ENCODE assay signal across 2 cellular contexts in the genomic region with DNA sequence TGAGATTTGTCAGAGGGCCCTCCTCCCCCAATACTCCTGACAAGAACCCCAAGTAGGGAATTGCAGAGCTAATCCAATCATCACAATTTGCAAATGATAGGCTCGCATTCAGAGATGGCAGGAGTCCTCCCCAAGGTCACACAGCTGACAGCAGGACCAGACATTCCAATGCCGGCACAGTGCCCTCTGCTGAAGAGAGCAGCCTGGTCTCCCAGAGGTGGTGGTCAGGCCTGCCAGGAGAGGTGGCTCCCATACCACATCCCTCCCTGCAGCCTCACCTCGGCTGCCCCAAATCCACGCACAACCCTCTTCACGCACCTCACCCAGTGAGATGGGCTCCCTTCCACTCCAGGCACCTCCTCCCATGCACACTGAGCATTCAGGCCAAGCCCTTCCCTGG.
TF ChIP-seq lines count a peak whose summit lies in the region.

No MANE protein-coding gene starts in this region.

TF ChIP-seq in HepG2, 621 proteins besides CTCF, POLR2A, EP300 and RAD21 (continued from another document):
- TF ChIP-seq, protein P1, sequence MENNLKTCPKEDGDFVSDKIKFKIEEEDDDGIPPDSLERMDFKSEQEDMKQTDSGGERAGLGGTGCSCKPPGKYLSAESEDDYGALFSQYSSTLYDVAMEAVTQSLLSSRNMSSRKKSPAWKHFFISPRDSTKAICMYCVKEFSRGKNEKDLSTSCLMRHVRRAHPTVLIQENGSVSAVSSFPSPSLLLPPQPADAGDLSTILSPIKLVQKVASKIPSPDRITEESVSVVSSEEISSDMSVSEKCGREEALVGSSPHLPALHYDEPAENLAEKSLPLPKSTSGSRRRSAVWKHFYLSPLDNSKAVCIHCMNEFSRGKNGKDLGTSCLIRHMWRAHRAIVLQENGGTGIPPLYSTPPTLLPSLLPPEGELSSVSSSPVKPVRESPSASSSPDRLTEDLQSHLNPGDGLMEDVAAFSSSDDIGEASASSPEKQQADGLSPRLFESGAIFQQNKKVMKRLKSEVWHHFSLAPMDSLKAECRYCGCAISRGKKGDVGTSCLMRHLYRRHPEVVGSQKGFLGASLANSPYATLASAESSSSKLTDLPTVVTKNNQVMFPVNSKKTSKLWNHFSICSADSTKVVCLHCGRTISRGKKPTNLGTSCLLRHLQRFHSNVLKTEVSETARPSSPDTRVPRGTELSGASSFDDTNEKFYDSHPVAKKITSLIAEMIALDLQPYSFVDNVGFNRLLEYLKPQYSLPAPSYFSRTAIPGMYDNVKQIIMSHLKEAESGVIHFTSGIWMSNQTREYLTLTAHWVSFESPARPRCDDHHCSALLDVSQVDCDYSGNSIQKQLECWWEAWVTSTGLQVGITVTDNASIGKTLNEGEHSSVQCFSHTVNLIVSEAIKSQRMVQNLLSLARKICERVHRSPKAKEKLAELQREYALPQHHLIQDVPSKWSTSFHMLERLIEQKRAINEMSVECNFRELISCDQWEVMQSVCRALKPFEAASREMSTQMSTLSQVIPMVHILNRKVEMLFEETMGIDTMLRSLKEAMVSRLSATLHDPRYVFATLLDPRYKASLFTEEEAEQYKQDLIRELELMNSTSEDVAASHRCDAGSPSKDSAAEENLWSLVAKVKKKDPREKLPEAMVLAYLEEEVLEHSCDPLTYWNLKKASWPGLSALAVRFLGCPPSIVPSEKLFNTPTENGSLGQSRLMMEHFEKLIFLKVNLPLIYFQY (CRISPR knock-in tag; IDR thresholded peaks at IDR 0.05; ENCODE audit: borderline replicate concordance): no peak
- TF ChIP-seq TCF12 (IDR thresholded peaks at IDR 0.05): no peak
- TF ChIP-seq TCF12 (CRISPR knock-in tag; IDR thresholded peaks at IDR 0.05): no peak
- no peak for TF ChIP-seq ARNT (IDR thresholded peaks at IDR 0.05)

TF ChIP-seq in WTC11, 78 proteins besides CTCF, POLR2A, EP300 and RAD21 (continued from another document):
- TF ChIP-seq ZNF219 (CRISPR knock-in tag; IDR thresholded peaks at IDR 0.05; ENCODE audit: borderline replicate concordance): no peak
- no peak for TF ChIP-seq RELA (CRISPR knock-in tag; IDR thresholded peaks at IDR 0.05; ENCODE audit: borderline replicate concordance)
- TF ChIP-seq ZNF416 (CRISPR knock-in tag; IDR thresholded peaks at IDR 0.05): no peak
- TF ChIP-seq GTF2I (CRISPR knock-in tag; conservative IDR thresholded peaks at IDR 0.05): no peak
- TF ChIP-seq, protein P2, sequence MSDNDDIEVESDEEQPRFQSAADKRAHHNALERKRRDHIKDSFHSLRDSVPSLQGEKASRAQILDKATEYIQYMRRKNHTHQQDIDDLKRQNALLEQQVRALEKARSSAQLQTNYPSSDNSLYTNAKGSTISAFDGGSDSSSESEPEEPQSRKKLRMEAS (CRISPR knock-in tag; IDR thresholded peaks at IDR 0.05): no peak
- TF ChIP-seq ZNF138 (CRISPR knock-in tag; conservative IDR thresholded peaks at IDR 0.05): no peak
- TF ChIP-seq MYBL2 (CRISPR knock-in tag; IDR thresholded peaks at IDR 0.05): no peak
- TF ChIP-seq, protein P3, sequence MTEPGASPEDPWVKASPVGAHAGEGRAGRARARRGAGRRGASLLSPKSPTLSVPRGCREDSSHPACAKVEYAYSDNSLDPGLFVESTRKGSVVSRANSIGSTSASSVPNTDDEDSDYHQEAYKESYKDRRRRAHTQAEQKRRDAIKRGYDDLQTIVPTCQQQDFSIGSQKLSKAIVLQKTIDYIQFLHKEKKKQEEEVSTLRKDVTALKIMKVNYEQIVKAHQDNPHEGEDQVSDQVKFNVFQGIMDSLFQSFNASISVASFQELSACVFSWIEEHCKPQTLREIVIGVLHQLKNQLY (CRISPR knock-in tag; IDR thresholded peaks at IDR 0.05): no peak
- no peak for TF ChIP-seq FOXJ3 (CRISPR knock-in tag; IDR thresholded peaks at IDR 0.05; ENCODE audit: borderline replicate concordance)
- TF ChIP-seq, protein P4, sequence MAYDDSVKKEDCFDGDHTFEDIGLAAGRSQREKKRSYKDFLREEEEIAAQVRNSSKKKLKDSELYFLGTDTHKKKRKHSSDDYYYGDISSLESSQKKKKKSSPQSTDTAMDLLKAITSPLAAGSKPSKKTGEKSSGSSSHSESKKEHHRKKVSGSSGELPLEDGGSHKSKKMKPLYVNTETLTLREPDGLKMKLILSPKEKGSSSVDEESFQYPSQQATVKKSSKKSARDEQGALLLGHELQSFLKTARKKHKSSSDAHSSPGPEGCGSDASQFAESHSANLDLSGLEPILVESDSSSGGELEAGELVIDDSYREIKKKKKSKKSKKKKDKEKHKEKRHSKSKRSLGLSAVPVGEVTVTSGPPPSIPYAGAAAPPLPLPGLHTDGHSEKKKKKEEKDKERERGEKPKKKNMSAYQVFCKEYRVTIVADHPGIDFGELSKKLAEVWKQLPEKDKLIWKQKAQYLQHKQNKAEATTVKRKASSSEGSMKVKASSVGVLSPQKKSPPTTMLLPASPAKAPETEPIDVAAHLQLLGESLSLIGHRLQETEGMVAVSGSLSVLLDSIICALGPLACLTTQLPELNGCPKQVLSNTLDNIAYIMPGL (CRISPR knock-in tag; IDR thresholded peaks at IDR 0.05): no peak
- TF ChIP-seq, protein P5, sequence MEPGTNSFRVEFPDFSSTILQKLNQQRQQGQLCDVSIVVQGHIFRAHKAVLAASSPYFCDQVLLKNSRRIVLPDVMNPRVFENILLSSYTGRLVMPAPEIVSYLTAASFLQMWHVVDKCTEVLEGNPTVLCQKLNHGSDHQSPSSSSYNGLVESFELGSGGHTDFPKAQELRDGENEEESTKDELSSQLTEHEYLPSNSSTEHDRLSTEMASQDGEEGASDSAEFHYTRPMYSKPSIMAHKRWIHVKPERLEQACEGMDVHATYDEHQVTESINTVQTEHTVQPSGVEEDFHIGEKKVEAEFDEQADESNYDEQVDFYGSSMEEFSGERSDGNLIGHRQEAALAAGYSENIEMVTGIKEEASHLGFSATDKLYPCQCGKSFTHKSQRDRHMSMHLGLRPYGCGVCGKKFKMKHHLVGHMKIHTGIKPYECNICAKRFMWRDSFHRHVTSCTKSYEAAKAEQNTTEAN (CRISPR knock-in tag; IDR thresholded peaks at IDR 0.05): no peak
- no peak for TF ChIP-seq ZNF121 (CRISPR knock-in tag; IDR thresholded peaks at IDR 0.05)
